ENCODE assay signal across 8 cellular contexts in genomic region chr18:76349067-76349715, GRCh38.
DNase-seq lines count a peak whose midpoint lies in the region; ATAC-seq and TF ChIP-seq lines count a peak whose summit lies in the region.

No MANE protein-coding gene starts in this region.

- H3K4me1 ChIP-seq in MM.1S (ENCODE audit: low read length) (no peaks in the 10 kb centered on the region), trophoblast cell (ENCODE audit: control insufficient read depth in 1 of 2, insufficient read depth in 2 of 2, low read length in 2 of 2) (peaks cover 0 to 3% of the 10 kb centered on the region in 2 experiments)

- no CpG with 5 or more reads among the region's 29 CpGs for WGBS in trophoblast cell (ENCODE audit: extremely low coverage, insufficient coverage, insufficient read length)

- H3K14ac ChIP-seq in trophoblast cell (ENCODE audit: low read length), result no peak overlapping the region

- H3K4me3 ChIP-seq in MM.1S (ENCODE audit: low read length), result peak overlapping the region; percentile 46; the same call in 1 of the 2 replicates
- H3K4me3 ChIP-seq in trophoblast cell (ENCODE audit: low read depth, low read length), result no peak overlapping the region

- H3K9me2 ChIP-seq in MM.1S (replicated peaks; ENCODE audit: insufficient read depth, low read length), result no peaks in the 10 kb centered on the region

- ATAC-seq in GM21515 (IDR thresholded peaks at IDR 0.05; ENCODE audit: unreplicated experiment), result peak; percentile 64

- no peaks in the 10 kb centered on the region for H3K79me2 ChIP-seq in MM.1S (ENCODE audit: low read length)
- no peaks in the 10 kb centered on the region for H3K79me2 ChIP-seq in trophoblast cell (ENCODE audit: control insufficient read depth, insufficient read depth, low read length, poor library complexity)

- H3K9me3 ChIP-seq in MM.1S (replicated peaks; ENCODE audit: insufficient read depth, low read length), result no peaks in the 10 kb centered on the region
- peaks cover 2% of the 10 kb centered on the region for H3K9me3 ChIP-seq in trophoblast cell (ENCODE audit: insufficient read depth, low read depth, low read length)

- H4K91ac ChIP-seq in trophoblast cell (ENCODE audit: low read depth, low read length), result no peak overlapping the region

- no peak overlapping the region for H3K4ac ChIP-seq in trophoblast cell (ENCODE audit: low read depth, low read length)

- no peak overlapping the region for H3K27ac ChIP-seq in MM.1S (ENCODE audit: low read length)
- no peak overlapping the region for H3K27ac ChIP-seq in trophoblast cell (ENCODE audit: low read depth, low read length)

- H3F3A ChIP-seq in MM.1S (ENCODE audit: insufficient read depth, low read length), result no peaks in the 10 kb centered on the region

- no peak overlapping the region for H4K8ac ChIP-seq in trophoblast cell (ENCODE audit: low read depth, low read length)

- DNase-seq in COR-L47 (lab: John Stamatoyannopoulos, UW) (peak; percentile 89), MM.1S (peak; percentile 78), SHP77 (lab: John Stamatoyannopoulos, UW) (peak; percentile 80 to 89), globus pallidus (ENCODE audit: low spot score) (peak; percentile 49), trophoblast cell (peak; percentile 29 to 91), ureter (ENCODE audit: low spot score) (peak; percentile 74)
- DNase-seq in activated naive CD4-positive, alpha-beta T cell (lab: John Stamatoyannopoulos, UW), result peak; percentile 10 to 46 (median 24)

- H3K79me1 ChIP-seq in trophoblast cell (ENCODE audit: low read length), result no peaks in the 10 kb centered on the region

- no peak overlapping the region for H4K12ac ChIP-seq in trophoblast cell (ENCODE audit: low read depth, low read length)

- H2AFZ ChIP-seq in MM.1S (ENCODE audit: low read length) (peak overlapping the region; percentile 64), trophoblast cell (ENCODE audit: insufficient read depth, low read length, poor library complexity) (no peak overlapping the region)

- no peak overlapping the region for H2BK5ac ChIP-seq in trophoblast cell (ENCODE audit: low read depth, low read length, poor library complexity)

- H4K20me1 ChIP-seq in MM.1S (ENCODE audit: insufficient read depth, low read length), result no peaks in the 10 kb centered on the region

- no peak overlapping the region for H3K18ac ChIP-seq in trophoblast cell (ENCODE audit: low read length)

- no peak overlapping the region for H2BK12ac ChIP-seq in trophoblast cell (ENCODE audit: low read length)

- H3K9ac ChIP-seq in MM.1S (ENCODE audit: low read length), result no peak overlapping the region; the same call in 1 of the 2 replicates
- H3K9ac ChIP-seq in trophoblast cell (ENCODE audit: low read length), result no peak overlapping the region

- no peak overlapping the region for H2AK5ac ChIP-seq in trophoblast cell (ENCODE audit: low read length)

- H3K27me3 ChIP-seq in MM.1S (replicated peaks; ENCODE audit: insufficient read depth, low read length) (no peaks in the 10 kb centered on the region), trophoblast cell (ENCODE audit: insufficient read depth, low read length) (no peaks in the 10 kb centered on the region)

- H3K36me3 ChIP-seq in MM.1S (replicated peaks; ENCODE audit: insufficient read depth, low read length) (no peaks in the 10 kb centered on the region), trophoblast cell (ENCODE audit: control insufficient read depth in 1 of 2, insufficient read depth in 2 of 2, low read length in 2 of 2) (peaks cover 0 to 2% of the 10 kb centered on the region in 2 experiments)

- TF ChIP-seq CTCF in MM.1S (IDR thresholded peaks at IDR 0.05; ENCODE audit: low read length), result peak; percentile 83

- peak overlapping the region; percentile 70 for H3K4me2 ChIP-seq in MM.1S (ENCODE audit: low read depth, low read length)
- peak overlapping the region; percentile 59 for H3K4me2 ChIP-seq in trophoblast cell (ENCODE audit: low read length)

- no peak overlapping the region for H2BK120ac ChIP-seq in trophoblast cell (ENCODE audit: insufficient read depth, low read length, poor library complexity)

- no peak overlapping the region for H3K23ac ChIP-seq in trophoblast cell (ENCODE audit: low read length)

Comparison
In these comparisons a context has a peak if more than half of its experiments do, and no peak if none do; other contexts are left out.
1. DNase-seq: peak in every context shown above with its lines; median percentile 89 in COR-L47; 84 in SHP77; 78 in MM.1S; 74 in ureter; 60 in trophoblast cell; 49 in globus pallidus; 24 in activated naive CD4-positive, alpha-beta T cell.